10 cellular contexts compared by ENCODE assay signal in the genomic region with DNA sequence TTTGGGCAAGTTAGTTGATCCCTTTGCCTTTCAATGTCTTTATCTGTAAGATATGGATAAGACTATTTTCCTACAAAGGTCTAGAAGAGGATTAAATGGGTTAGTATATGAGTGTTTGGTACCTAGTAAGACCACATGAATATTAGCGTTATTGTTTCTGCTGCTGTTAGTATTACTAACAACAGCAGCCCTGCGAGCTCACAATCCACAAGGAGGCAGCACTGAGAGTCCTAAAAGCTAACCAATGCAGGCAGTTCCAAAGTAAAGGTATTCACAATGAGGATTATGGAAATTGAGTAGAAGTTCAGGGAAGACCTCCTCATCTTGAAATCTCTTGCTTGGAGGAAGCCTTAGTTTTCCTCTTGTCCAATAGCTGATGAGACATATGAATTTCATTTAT.
DNase-seq lines count a peak whose midpoint lies in the region; ATAC-seq, FAIRE-seq and TF ChIP-seq lines count a peak whose summit lies in the region.
"Had no signal": no experiment of that assay in that cellular context is flagged by ENCODE, and none has a peak within 500 bp of the region (broad histone marks: within the 10 kb centered on the region; RNA-seq: fewer than 3 reads in every experiment).

No MANE protein-coding gene starts in this region.

- H3K27ac Mint-ChIP-seq in neural progenitor cell = no peak overlapping the region
- no peak overlapping the region for H3K27ac Mint-ChIP-seq in mesothelial cell of epicardium
- no peak overlapping the region for H3K27ac Mint-ChIP-seq in CD4-positive, alpha-beta T cell
- H3K27ac Mint-ChIP-seq: activated naive CD8-positive, alpha-beta T cell had no signal

- H3K9ac ChIP-seq in K562 (ENCODE audit: insufficient read depth in 1 of 2, low read depth in 2 of 2, low read length in 2 of 2) (no peak overlapping the region), neural progenitor cell (no peak overlapping the region)

- no peak overlapping the region for H3K27ac ChIP-seq in K562 (ENCODE audit: extremely low read depth, low read depth, low read length)
- no peak overlapping the region for H3K27ac ChIP-seq in neural progenitor cell
- no peak overlapping the region for H3K27ac ChIP-seq in CD4-positive, alpha-beta T cell (ENCODE audit: low read depth, low read length)
- H3K27ac ChIP-seq: Peyer's patch had no signal

- no peak overlapping the region for H3K4me3 Mint-ChIP-seq in neural progenitor cell
- H3K4me3 Mint-ChIP-seq in mesothelial cell of epicardium = no peak overlapping the region
- no peak overlapping the region for H3K4me3 Mint-ChIP-seq in CD4-positive, alpha-beta T cell
- H3K4me3 Mint-ChIP-seq: activated naive CD8-positive, alpha-beta T cell had no signal

- H3K36me3 Mint-ChIP-seq in neural progenitor cell = no peaks in the 10 kb centered on the region
- H3K36me3 Mint-ChIP-seq in mesothelial cell of epicardium = no peaks in the 10 kb centered on the region
- H3K36me3 Mint-ChIP-seq in CD4-positive, alpha-beta T cell (ENCODE audit: low read depth) = no peaks in the 10 kb centered on the region
- H3K36me3 Mint-ChIP-seq: activated naive CD8-positive, alpha-beta T cell had no signal

- peak; percentile 28 to 49 for DNase-seq in NCI-H524 (lab: John Stamatoyannopoulos, UW)
- no peak for DNase-seq in NCI-H524 treated with DMSO at 0.1 percent for 48 hours (lab: John Stamatoyannopoulos, UW)
- DNase-seq in LNCaP clone FGC (ENCODE audit: low read depth) = no peak
- DNase-seq in K562 (ENCODE audit: extremely low read depth in 1 of 4, low spot score in 3 of 4) = peak in 2 of 4 experiments; percentile 14 to 26
- peak; percentile 41 for DNase-seq in neural progenitor cell (ENCODE audit: low spot score)
- no peak for DNase-seq in mesothelial cell of epicardium (ENCODE audit: low spot score in 2 of 2, unreplicated experiment in 2 of 2)
- DNase-seq in CD4-positive, alpha-beta T cell = no peak
- DNase-seq: Peyer's patch had no signal

- WGBS in K562 (ENCODE audit: insufficient coverage, low coverage, missing lambda C conversion rate) = 0% methylated on average over 2 of the region's 2 CpGs

- H3K9me3 ChIP-seq in K562 (replicated peaks; ENCODE audit: control insufficient read depth, insufficient read depth, low read depth, low read length) (no peaks in the 10 kb centered on the region), neural progenitor cell (ENCODE audit: low read depth) (no peaks in the 10 kb centered on the region)
- H3K9me3 ChIP-seq in CD4-positive, alpha-beta T cell (ENCODE audit: control insufficient read depth, low read length) = no peaks in the 10 kb centered on the region
- H3K9me3 ChIP-seq: Peyer's patch had no signal

- CTCF ChIA-PET in K562 (lab: Yijun Ruan, JAX; ENCODE audit: low intra/inter-chr PET ratio) = no interaction called here
- CTCF ChIA-PET in CD4-positive, alpha-beta T cell (lab: Charles Lee) = no interaction called here

- no peak for TF ChIP-seq POLR2A in K562 (conservative IDR thresholded peaks at IDR 0.05)

- in situ Hi-C loops in K562 (cut with MboI) = no loop called here

- no peaks in the 10 kb centered on the region for H3K27me3 ChIP-seq in K562 (ENCODE audit: control insufficient read depth in 2 of 2, insufficient read depth in 2 of 2, low read length in 2 of 2)
- no peaks in the 10 kb centered on the region for H3K27me3 ChIP-seq in neural progenitor cell
- H3K27me3 ChIP-seq in CD4-positive, alpha-beta T cell (ENCODE audit: control insufficient read depth, insufficient read depth, low read length) = no peaks in the 10 kb centered on the region
- H3K27me3 ChIP-seq: Peyer's patch had no signal

- H3K4me1 ChIP-seq in K562 (replicated peaks in 1 of 2; ENCODE audit: control insufficient read depth in 2 of 2, insufficient read depth in 2 of 2, low read length in 2 of 2) = no peaks in the 10 kb centered on the region
- H3K4me1 ChIP-seq in neural progenitor cell = peaks cover 29% of the 10 kb centered on the region
- H3K4me1 ChIP-seq: Peyer's patch had no signal

- FAIRE-seq in K562 (lab: Jason Lieb, UNC) = no peak

- H2AFZ ChIP-seq in K562 (ENCODE audit: low read depth, low read length) = no peak overlapping the region
- no peak overlapping the region for H2AFZ ChIP-seq in neural progenitor cell (replicated peaks)

- peak in 1 of 2 experiments; percentile 43; a peak in 2 of 4 replicates for TF ChIP-seq RAD21 in K562 (CRISPR knock-in tag; conservative IDR thresholded peaks at IDR 0.05 in 1 of 2, IDR thresholded peaks at IDR 0.05 in 1 of 2)

- H3K79me2 ChIP-seq in K562 (ENCODE audit: control insufficient read depth, insufficient read depth, low read length) (no peaks in the 10 kb centered on the region), neural progenitor cell (ENCODE audit: low read depth) (no peaks in the 10 kb centered on the region)

- intact Hi-C loops in K562 (cut with micrococcal nuclease) = no loop called here
- intact Hi-C loops in CD4-positive, alpha-beta T cell (cut with DNase I, micrococcal nuclease) = no loop called here

- no peak overlapping the region for H3K4me2 ChIP-seq in K562 (ENCODE audit: insufficient read depth, low read length)
- H3K4me2 ChIP-seq in neural progenitor cell = no peak overlapping the region

- no peaks in the 10 kb centered on the region for H3K9me1 ChIP-seq in K562 (ENCODE audit: control insufficient read depth, insufficient read depth, low read length)

- H3K27me3 Mint-ChIP-seq in neural progenitor cell (ENCODE audit: insufficient read depth, low read depth) (peaks cover 2% of the 10 kb centered on the region), mesothelial cell of epicardium (ENCODE audit: low read depth) (peaks cover 10% of the 10 kb centered on the region)
- no peaks in the 10 kb centered on the region for H3K27me3 Mint-ChIP-seq in CD4-positive, alpha-beta T cell
- H3K27me3 Mint-ChIP-seq: activated naive CD8-positive, alpha-beta T cell had no signal

- H3K4me1 Mint-ChIP-seq in neural progenitor cell (no peaks in the 10 kb centered on the region), mesothelial cell of epicardium (no peaks in the 10 kb centered on the region)
- H3K4me1 Mint-ChIP-seq in CD4-positive, alpha-beta T cell (ENCODE audit: low read depth) = no peaks in the 10 kb centered on the region

- BruUV-seq in K562 (replicated peaks; lab: Mats Ljungman, UMichigan) = no TSS peak

- H3K9me3 Mint-ChIP-seq in neural progenitor cell (no peaks in the 10 kb centered on the region), mesothelial cell of epicardium (no peaks in the 10 kb centered on the region)
- peaks cover 2% of the 10 kb centered on the region for H3K9me3 Mint-ChIP-seq in CD4-positive, alpha-beta T cell

- peak; percentile 60 for TF ChIP-seq CTCF in LNCaP clone FGC (IDR thresholded peaks at IDR 0.05; ENCODE audit: control insufficient read depth, extremely low read depth, insufficient read depth)
- TF ChIP-seq CTCF in K562 (IDR thresholded peaks at IDR 0.05 in 2 of 3, conservative IDR thresholded peaks at IDR 0.05 in 1 of 3; ENCODE audit: insufficient read depth in 2 of 3, low read depth in 1 of 3, low read length in 3 of 3) = peak; percentile 31 to 36 (median 31); a peak in 4 of 6 replicates
- peak; percentile 54 for TF ChIP-seq CTCF in neural progenitor cell (IDR thresholded peaks at IDR 0.05)
- TF ChIP-seq CTCF in mesothelial cell of epicardium (IDR thresholded peaks at IDR 0.05; ENCODE audit: unreplicated experiment) = no peak
- TF ChIP-seq CTCF in CD4-positive, alpha-beta T cell (IDR thresholded peaks at IDR 0.05) = no peak

- H3F3A ChIP-seq in neural progenitor cell (ENCODE audit: low read depth) = peaks cover 24% of the 10 kb centered on the region

- no peaks in the 10 kb centered on the region for H4K20me1 ChIP-seq in K562 (replicated peaks; ENCODE audit: control insufficient read depth, insufficient read depth, low read length)
- H4K20me1 ChIP-seq in neural progenitor cell (ENCODE audit: low read depth) = no peaks in the 10 kb centered on the region

- H3K36me3 ChIP-seq in K562 (ENCODE audit: control insufficient read depth, insufficient read depth, low read length) = no peaks in the 10 kb centered on the region
- no peaks in the 10 kb centered on the region for H3K36me3 ChIP-seq in neural progenitor cell
- H3K36me3 ChIP-seq: Peyer's patch had no signal

- TF ChIP-seq EP300 in K562 (IDR thresholded peaks at IDR 0.05; ENCODE audit: low read length) = no peak

- peak; percentile 64; the same call in 2 of the 3 replicates for ATAC-seq in K562
- no peak for ATAC-seq in HG03457 (IDR thresholded peaks at IDR 0.05; ENCODE audit: unreplicated experiment)
- no peak for ATAC-seq in CD4-positive, alpha-beta T cell (ENCODE audit: poor library complexity)

- POLR2A ChIA-PET in K562 (lab: Yijun Ruan, JAX) = interaction anchor here (0.6 to 0.9 kb wide), 2 partner anchors 10 to 706 kb away, joined by 3 to 4 read pairs; no protein-coding TSS in a partner anchor
- POLR2A ChIA-PET in CD4-positive, alpha-beta T cell (lab: Charles Lee) = no interaction called here

- no peak overlapping the region for H3K4me3 ChIP-seq in LNCaP clone FGC (ENCODE audit: low read depth, low read length)
- no peak overlapping the region for H3K4me3 ChIP-seq in K562
- no peak overlapping the region for H3K4me3 ChIP-seq in neural progenitor cell
- H3K4me3 ChIP-seq: Peyer's patch had no signal

TF ChIP-seq in K562, 482 proteins besides CTCF, POLR2A, EP300 and RAD21 (continues in another document):
- TF ChIP-seq SMAD4 (CRISPR knock-in tag; conservative IDR thresholded peaks at IDR 0.05) = no peak
- no peak for TF ChIP-seq PTTG1 (tag; IDR thresholded peaks at IDR 0.05; ENCODE audit: low read depth)
- no peak for TF ChIP-seq LEF1 (IDR thresholded peaks at IDR 0.05)
- no peak for TF ChIP-seq IRF2 (CRISPR knock-in tag; IDR thresholded peaks at IDR 0.05)
- no peak for TF ChIP-seq MXI1 (IDR thresholded peaks at IDR 0.05; ENCODE audit: low read depth, low read length)

Comparison
In these comparisons a context has a peak if more than half of its experiments do, and no peak if none do; other contexts are left out.
1. DNase-seq: peak in NCI-H524 (2 of 2) and neural progenitor cell (single experiment); none in NCI-H524 treated with DMSO at 0.1 percent for 48 hours (single experiment), LNCaP clone FGC (single experiment), mesothelial cell of epicardium (0 of 2) and CD4-positive, alpha-beta T cell (0 of 10).
2. CTCF ChIP-seq: peak in LNCaP clone FGC (single experiment), K562 (3 of 3) and neural progenitor cell (single experiment); none in mesothelial cell of epicardium (single experiment) and CD4-positive, alpha-beta T cell (single experiment).